ENCODE assay signal across 1 cellular context in genomic region chr7:9186730-9187129, GRCh38.
TF ChIP-seq lines count a peak whose summit lies in the region.

No MANE protein-coding gene starts in this region.

TF ChIP-seq in SK-N-SH treated with all-trans-retinoic acid at 6 μM for 48 hours, 23 proteins besides CTCF, POLR2A, EP300 and RAD21 (continued from another document):
- TF ChIP-seq TSHZ2 (CRISPR knock-in tag; IDR thresholded peaks at IDR 0.05) (no peak), ZNF70 (CRISPR knock-in tag; IDR thresholded peaks at IDR 0.05) (no peak), OSR1 (CRISPR knock-in tag; IDR thresholded peaks at IDR 0.05) (no peak), TCF4 (CRISPR knock-in tag; IDR thresholded peaks at IDR 0.05; ENCODE audit: borderline replicate concordance) (no peak), SNAI2 (CRISPR knock-in tag; IDR thresholded peaks at IDR 0.05) (no peak), ZFP3 (CRISPR knock-in tag; IDR thresholded peaks at IDR 0.05) (no peak)
- TF ChIP-seq, protein P1, sequence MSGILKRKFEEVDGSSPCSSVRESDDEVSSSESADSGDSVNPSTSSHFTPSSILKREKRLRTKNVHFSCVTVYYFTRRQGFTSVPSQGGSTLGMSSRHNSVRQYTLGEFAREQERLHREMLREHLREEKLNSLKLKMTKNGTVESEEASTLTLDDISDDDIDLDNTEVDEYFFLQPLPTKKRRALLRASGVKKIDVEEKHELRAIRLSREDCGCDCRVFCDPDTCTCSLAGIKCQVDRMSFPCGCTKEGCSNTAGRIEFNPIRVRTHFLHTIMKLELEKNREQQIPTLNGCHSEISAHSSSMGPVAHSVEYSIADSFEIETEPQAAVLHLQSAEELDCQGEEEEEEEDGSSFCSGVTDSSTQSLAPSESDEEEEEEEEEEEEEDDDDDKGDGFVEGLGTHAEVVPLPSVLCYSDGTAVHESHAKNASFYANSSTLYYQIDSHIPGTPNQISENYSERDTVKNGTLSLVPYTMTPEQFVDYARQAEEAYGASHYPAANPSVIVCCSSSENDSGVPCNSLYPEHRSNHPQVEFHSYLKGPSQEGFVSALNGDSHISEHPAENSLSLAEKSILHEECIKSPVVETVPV (CRISPR knock-in tag; IDR thresholded peaks at IDR 0.05), result no peak
